ENCODE assay signal across 22 cellular contexts in the genomic region with DNA sequence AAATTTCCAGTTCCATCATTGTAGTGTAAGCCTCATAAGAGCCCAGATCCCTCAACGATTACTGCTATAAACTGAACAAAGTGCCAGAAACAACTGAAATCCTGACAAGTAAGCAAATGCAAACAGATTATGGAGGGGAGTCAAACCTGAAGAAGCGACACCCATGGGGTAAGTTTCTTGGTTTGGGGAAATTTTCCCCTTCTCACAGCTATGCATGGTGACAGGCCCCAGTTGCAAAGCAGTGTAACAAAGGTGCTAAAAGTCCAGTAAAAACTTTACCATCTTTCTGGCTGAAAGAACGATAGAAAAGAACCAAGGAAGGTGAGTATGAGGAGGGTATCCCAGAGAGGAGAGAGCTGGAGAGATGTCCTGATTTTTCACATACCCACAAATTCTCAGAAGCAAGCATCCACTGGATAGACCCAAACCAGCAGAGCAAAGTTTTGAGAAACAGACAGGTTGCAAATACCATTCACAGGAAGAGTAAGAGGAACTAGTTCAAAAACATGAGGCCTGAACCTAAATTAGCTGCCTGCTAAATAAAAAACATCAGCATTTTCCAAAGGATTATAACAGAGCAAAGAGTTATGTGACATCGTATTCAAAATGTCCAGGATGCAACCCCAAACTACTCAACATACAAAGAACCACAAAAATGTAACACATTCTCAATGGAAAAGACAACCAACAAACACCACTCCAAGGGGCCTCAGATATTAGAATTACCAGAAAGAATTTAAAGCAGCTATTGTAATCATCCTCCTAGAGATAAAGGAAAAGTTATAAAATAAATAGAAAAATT. TPM values are rescaled to one million over a fixed set of nuclear protein-coding genes. Genes with fewer than 3 reads are reported as not detected.
DNase-seq lines count a peak whose midpoint lies in the region; ATAC-seq and TF ChIP-seq lines count a peak whose summit lies in the region.
"Had no signal": no experiment of that assay in that cellular context is flagged by ENCODE, and none has a peak within 500 bp of the region (broad histone marks: within the 10 kb centered on the region; RNA-seq: fewer than 3 reads in every experiment).

No MANE protein-coding gene starts in this region.

- H2AFZ ChIP-seq in Loucy (ENCODE audit: low read length), result no peak overlapping the region
- H2AFZ ChIP-seq: hepatocyte, neural progenitor cell had no signal

- no peaks in the 10 kb centered on the region for H3F3A ChIP-seq in Loucy (ENCODE audit: low read depth)

- H3K27me3 ChIP-seq in Loucy (ENCODE audit: insufficient read depth, low read length, poor library complexity, severe bottlenecking), result no peaks in the 10 kb centered on the region
- H3K27me3 ChIP-seq: hepatocyte, neural progenitor cell had no signal

- peak overlapping the region; percentile 42 for H3K4me2 ChIP-seq in Loucy (ENCODE audit: low read depth, low read length, poor library complexity, severe bottlenecking)
- H3K4me2 ChIP-seq: hepatocyte, neural progenitor cell had no signal

- H3K36me3 Mint-ChIP-seq in activated CD8-positive, alpha-beta T cell treated with anti-CD3 and anti-CD28 coated beads for 36 hours (ENCODE audit: low read depth), result peaks cover 31% of the 10 kb centered on the region
- H3K36me3 Mint-ChIP-seq in activated CD8-positive, alpha-beta T cell treated with anti-CD3 and anti-CD28 coated beads, Interleukin-2, amount 10 ng/mL, durations not matched to agents 7 days and 5 days (ENCODE audit: low read depth), result peaks cover 53% of the 10 kb centered on the region
- peaks cover 50% of the 10 kb centered on the region for H3K36me3 Mint-ChIP-seq in effector memory CD8-positive, alpha-beta T cell (ENCODE audit: insufficient read depth)
- H3K36me3 Mint-ChIP-seq in stimulated activated memory B cell treated with anti-CD40 and anti-IgM and Interleukin-4, amounts not matched to agents 10 μg/mL and 1 μg/mL and 100 μg/mL, for 72 hours, result peaks cover 47% of the 10 kb centered on the region

- intact Hi-C loops in activated CD8-positive, alpha-beta T cell treated with anti-CD3 and anti-CD28 coated beads for 36 hours (cut with micrococcal nuclease), result no loop called here

- H3K9me3 ChIP-seq in Loucy (ENCODE audit: insufficient read depth, low read depth, low read length), result no peaks in the 10 kb centered on the region
- H3K9me3 ChIP-seq: thoracic aorta had no signal

- no peaks in the 10 kb centered on the region for H3K9me2 ChIP-seq in Loucy (replicated peaks; ENCODE audit: low read depth, low read length)

- ATAC-seq in activated CD8-positive, alpha-beta T cell treated with anti-CD3 and anti-CD28 coated beads for 36 hours, result no peak
- no peak for ATAC-seq in activated CD8-positive, alpha-beta T cell treated with anti-CD3 and anti-CD28 coated beads, Interleukin-2, amount 10 ng/mL, durations not matched to agents 7 days and 5 days
- ATAC-seq in effector memory CD8-positive, alpha-beta T cell (replicated peaks), result no peak
- no peak for ATAC-seq in stimulated activated memory B cell treated with anti-CD40 and anti-IgM and Interleukin-4, amounts not matched to agents 10 μg/mL and 1 μg/mL and 100 μg/mL, for 72 hours
- no peak for ATAC-seq in HG03378 (IDR thresholded peaks at IDR 0.05; ENCODE audit: unreplicated experiment)

- POLR2A ChIA-PET in activated CD8-positive, alpha-beta T cell treated with anti-CD3 and anti-CD28 coated beads for 36 hours (lab: Charles Lee), result interaction anchor here (0.6 kb wide), 1 partner anchor 164 kb away, joined by 3 read pairs; no protein-coding TSS in a partner anchor
- POLR2A ChIA-PET in activated CD8-positive, alpha-beta T cell treated with anti-CD3 and anti-CD28 coated beads, Interleukin-2, amount 10 ng/mL, durations not matched to agents 7 days and 5 days (lab: Charles Lee), result interaction anchor here (0.8 kb wide), 1 partner anchor 1778 kb away, joined by 4 read pairs; no protein-coding TSS in a partner anchor

- H4K20me1 ChIP-seq in Loucy (ENCODE audit: insufficient read depth, low read length, poor library complexity, severe bottlenecking), result no peaks in the 10 kb centered on the region

- peaks cover 28% of the 10 kb centered on the region for H3K36me3 ChIP-seq in Loucy (ENCODE audit: insufficient read depth, low read length)
- H3K36me3 ChIP-seq: neural progenitor cell had no signal

- H3K27me3 Mint-ChIP-seq in activated CD8-positive, alpha-beta T cell treated with anti-CD3 and anti-CD28 coated beads for 36 hours, result no peaks in the 10 kb centered on the region
- H3K27me3 Mint-ChIP-seq in activated CD8-positive, alpha-beta T cell treated with anti-CD3 and anti-CD28 coated beads, Interleukin-2, amount 10 ng/mL, durations not matched to agents 7 days and 5 days (ENCODE audit: low read depth), result no peaks in the 10 kb centered on the region
- H3K27me3 Mint-ChIP-seq in effector memory CD8-positive, alpha-beta T cell, result no peaks in the 10 kb centered on the region
- H3K27me3 Mint-ChIP-seq in stimulated activated memory B cell treated with anti-CD40 and anti-IgM and Interleukin-4, amounts not matched to agents 10 μg/mL and 1 μg/mL and 100 μg/mL, for 72 hours, result no peaks in the 10 kb centered on the region

- CTCF ChIA-PET in activated CD8-positive, alpha-beta T cell treated with anti-CD3 and anti-CD28 coated beads for 36 hours (lab: Charles Lee), result no interaction called here
- CTCF ChIA-PET in activated CD8-positive, alpha-beta T cell treated with anti-CD3 and anti-CD28 coated beads, Interleukin-2, amount 10 ng/mL, durations not matched to agents 7 days and 5 days (lab: Charles Lee), result interaction anchor here (0.7 kb wide), 1 partner anchor 292 kb away, joined by 3 read pairs; the partner anchor contains the start of gene F5

- peak overlapping the region; percentile 22 for H3K9ac ChIP-seq in Loucy (ENCODE audit: low read depth, low read length, poor library complexity, severe bottlenecking)
- H3K9ac ChIP-seq: neural progenitor cell had no signal

- no peak overlapping the region for H3K4me3 ChIP-seq in Loucy (ENCODE audit: low read length, poor library complexity, severe bottlenecking)
- H3K4me3 ChIP-seq: hepatocyte, lung, neural progenitor cell, thoracic aorta had no signal

- peaks cover 45% of the 10 kb centered on the region for H3K79me2 ChIP-seq in Loucy (ENCODE audit: insufficient read depth, low read length)

- no peak overlapping the region for H3K4me3 Mint-ChIP-seq in activated CD8-positive, alpha-beta T cell treated with anti-CD3 and anti-CD28 coated beads for 36 hours
- H3K4me3 Mint-ChIP-seq in activated CD8-positive, alpha-beta T cell treated with anti-CD3 and anti-CD28 coated beads, Interleukin-2, amount 10 ng/mL, durations not matched to agents 7 days and 5 days, result no peak overlapping the region
- no peak overlapping the region for H3K4me3 Mint-ChIP-seq in effector memory CD8-positive, alpha-beta T cell
- H3K4me3 Mint-ChIP-seq in stimulated activated memory B cell treated with anti-CD40 and anti-IgM and Interleukin-4, amounts not matched to agents 10 μg/mL and 1 μg/mL and 100 μg/mL, for 72 hours, result no peak overlapping the region
- H3K4me3 Mint-ChIP-seq: H9; neural progenitor cell; T-helper 1 cell treated with Interleukin-12 subunit alpha and Interleukin-12 subunit beta and Interleukin-4 antibody, amounts not matched to agents 30 μg/mL and 1 μg/mL, for 36 hours had no signal

- H3K9me3 Mint-ChIP-seq in activated CD8-positive, alpha-beta T cell treated with anti-CD3 and anti-CD28 coated beads for 36 hours, result no peaks in the 10 kb centered on the region
- H3K9me3 Mint-ChIP-seq in activated CD8-positive, alpha-beta T cell treated with anti-CD3 and anti-CD28 coated beads, Interleukin-2, amount 10 ng/mL, durations not matched to agents 7 days and 5 days (ENCODE audit: insufficient read depth), result no peaks in the 10 kb centered on the region
- no peaks in the 10 kb centered on the region for H3K9me3 Mint-ChIP-seq in effector memory CD8-positive, alpha-beta T cell
- no peaks in the 10 kb centered on the region for H3K9me3 Mint-ChIP-seq in stimulated activated memory B cell treated with anti-CD40 and anti-IgM and Interleukin-4, amounts not matched to agents 10 μg/mL and 1 μg/mL and 100 μg/mL, for 72 hours
- H3K9me3 Mint-ChIP-seq: neural progenitor cell; T-helper 1 cell treated with Interleukin-12 subunit alpha and Interleukin-12 subunit beta and Interleukin-4 antibody, amounts not matched to agents 30 μg/mL and 1 μg/mL, for 36 hours had no signal

- H3K4me1 Mint-ChIP-seq in activated CD8-positive, alpha-beta T cell treated with anti-CD3 and anti-CD28 coated beads for 36 hours (ENCODE audit: low read depth), result peaks cover 18% of the 10 kb centered on the region
- H3K4me1 Mint-ChIP-seq in activated CD8-positive, alpha-beta T cell treated with anti-CD3 and anti-CD28 coated beads, Interleukin-2, amount 10 ng/mL, durations not matched to agents 7 days and 5 days (ENCODE audit: low read depth), result peaks cover 4% of the 10 kb centered on the region
- H3K4me1 Mint-ChIP-seq in effector memory CD8-positive, alpha-beta T cell (ENCODE audit: low read depth in 2 of 2), result peaks cover 13 to 19% of the 10 kb centered on the region in 2 donors
- peaks cover 29% of the 10 kb centered on the region for H3K4me1 Mint-ChIP-seq in stimulated activated memory B cell treated with anti-CD40 and anti-IgM and Interleukin-4, amounts not matched to agents 10 μg/mL and 1 μg/mL and 100 μg/mL, for 72 hours
- H3K4me1 Mint-ChIP-seq: H9, neural progenitor cell had no signal

- no peak for TF ChIP-seq CTCF in activated CD8-positive, alpha-beta T cell treated with anti-CD3 and anti-CD28 coated beads for 36 hours (IDR thresholded peaks at IDR 0.05)
- no peak for TF ChIP-seq CTCF in Loucy (conservative IDR thresholded peaks at IDR 0.05; ENCODE audit: low read length)

- no peak for DNase-seq in activated CD8-positive, alpha-beta T cell treated with anti-CD3 and anti-CD28 coated beads for 36 hours
- no peak for DNase-seq in activated CD8-positive, alpha-beta T cell treated with anti-CD3 and anti-CD28 coated beads, Interleukin-2, amount 10 ng/mL, durations not matched to agents 7 days and 5 days
- no peak for DNase-seq in effector memory CD8-positive, alpha-beta T cell
- no peak for DNase-seq in epidermal melanocyte (ENCODE audit: insufficient read length, low spot score)
- no peak for DNase-seq in RPMI8226
- DNase-seq: activated effector memory CD4-positive, alpha-beta T cell treated with Interleukin-2 at 50 U/mL for 16 hours; amygdala; C1 segment of cervical spinal cord; DMS79; H9; islet precursor cell; MM.1S; NCI-H1694 treated with DMSO at 0.1 percent for 48 hours; Right ventricle myocardium superior had no signal

- peak overlapping the region; percentile 10 for H3K27ac Mint-ChIP-seq in activated CD8-positive, alpha-beta T cell treated with anti-CD3 and anti-CD28 coated beads for 36 hours
- no peak overlapping the region for H3K27ac Mint-ChIP-seq in activated CD8-positive, alpha-beta T cell treated with anti-CD3 and anti-CD28 coated beads, Interleukin-2, amount 10 ng/mL, durations not matched to agents 7 days and 5 days
- H3K27ac Mint-ChIP-seq in effector memory CD8-positive, alpha-beta T cell, result peak overlapping the region; percentile 26 to 51
- peak overlapping the region; percentile 83 for H3K27ac Mint-ChIP-seq in stimulated activated memory B cell treated with anti-CD40 and anti-IgM and Interleukin-4, amounts not matched to agents 10 μg/mL and 1 μg/mL and 100 μg/mL, for 72 hours
- H3K27ac Mint-ChIP-seq: H9; neural progenitor cell; T-helper 1 cell treated with Interleukin-12 subunit alpha and Interleukin-12 subunit beta and Interleukin-4 antibody, amounts not matched to agents 30 μg/mL and 1 μg/mL, for 36 hours had no signal

- H3K4me1 ChIP-seq in Loucy (ENCODE audit: insufficient read depth, low read length, poor library complexity, severe bottlenecking), result peaks cover 44% of the 10 kb centered on the region
- H3K4me1 ChIP-seq: neural progenitor cell had no signal

RNA-seq across cellular contexts. Expression of gene SCYL3, which starts 14.5 kb away (rescaled TPM):
- 1 to 10 TPM; 7.7 to 8.4 TPM for total RNA-seq in activated CD8-positive, alpha-beta T cell treated with anti-CD3 and anti-CD28 coated beads for 36 hours
- 10 to 100 TPM; 14.6 to 15.1 TPM for total RNA-seq in activated CD8-positive, alpha-beta T cell treated with anti-CD3 and anti-CD28 coated beads, Interleukin-2, amount 10 ng/mL, durations not matched to agents 7 days and 5 days
